ENCODE assay signal across 15 cellular contexts in genomic region chr9:35074141-35074540, GRCh38. TPM values are rescaled to one million over a fixed set of nuclear protein-coding genes. Genes with fewer than 3 reads are reported as not detected.
DNase-seq lines count a peak whose midpoint lies in the region; ATAC-seq and TF ChIP-seq lines count a peak whose summit lies in the region.
"Had no signal": no experiment of that assay in that cellular context is flagged by ENCODE, and none has a peak within 500 bp of the region (broad histone marks: within the 10 kb centered on the region; RNA-seq: fewer than 3 reads in every experiment).

No MANE protein-coding gene starts in this region.

- H3K14ac ChIP-seq in mesenchymal stem cell (ENCODE audit: low read length in 2 of 2) = no peak overlapping the region

- H3K9me3 ChIP-seq in mesenchymal stem cell (ENCODE audit: control insufficient read depth, low read length) = no peaks in the 10 kb centered on the region

- TF ChIP-seq CTCF in 22Rv1 (IDR thresholded peaks at IDR 0.05) (no peak), WTC11 (IDR thresholded peaks at IDR 0.05) (no peak)

- H3K36me3 ChIP-seq in mesenchymal stem cell (ENCODE audit: control insufficient read depth in 1 of 2, insufficient read depth in 2 of 2, low read depth in 1 of 2, low read length in 2 of 2) = peaks cover 36 to 41% of the 10 kb centered on the region in 2 experiments

- peak overlapping the region; percentile 13 for H4K8ac ChIP-seq in mesenchymal stem cell (ENCODE audit: low read length)

- 98% methylated on average over 6 of the region's 6 CpGs for WGBS in mesenchymal stem cell

- ATAC-seq in WTC11 = no peak
- no peak for ATAC-seq in sciatic nerve

- peak overlapping the region in 1 of 2 experiments; percentile 18 for H2BK12ac ChIP-seq in mesenchymal stem cell (ENCODE audit: low read length in 2 of 2)

- no peak overlapping the region for H2BK5ac ChIP-seq in mesenchymal stem cell (ENCODE audit: low read depth, low read length, poor library complexity, severe bottlenecking)

- peaks cover 36% of the 10 kb centered on the region for H3K4me1 Mint-ChIP-seq in WTC11

- H3K36me3 Mint-ChIP-seq in WTC11 = peaks cover 59% of the 10 kb centered on the region

- no peak overlapping the region for H3K4me3 ChIP-seq in mesenchymal stem cell (ENCODE audit: insufficient read depth in 1 of 2, low read depth in 1 of 2, low read length in 2 of 2)
- H3K4me3 ChIP-seq: PC-9 had no signal

- no peaks in the 10 kb centered on the region for H3K27me3 ChIP-seq in mesenchymal stem cell (ENCODE audit: control insufficient read depth in 1 of 2, insufficient read depth in 1 of 2, low read length in 2 of 2)

- H3K4me1 ChIP-seq in mesenchymal stem cell (ENCODE audit: control insufficient read depth, insufficient read depth, low read depth, low read length) = peaks cover 16% of the 10 kb centered on the region

- H2AK5ac ChIP-seq in mesenchymal stem cell (ENCODE audit: low read length, severe bottlenecking) = peak overlapping the region; percentile 73

- no peak overlapping the region for H2AFZ ChIP-seq in mesenchymal stem cell (ENCODE audit: low read depth, low read length)
- H2AFZ ChIP-seq: PC-9 had no signal

- H3K27me3 Mint-ChIP-seq in WTC11 (ENCODE audit: low read depth) = no peaks in the 10 kb centered on the region

- H2BK120ac ChIP-seq in mesenchymal stem cell (ENCODE audit: low read depth, low read length) = no peak overlapping the region

- H3K9me3 Mint-ChIP-seq in WTC11 = no peaks in the 10 kb centered on the region

- CTCF ChIA-PET in WTC11 (lab: Charles Lee) = no interaction called here

- peaks cover 43% of the 10 kb centered on the region for H3K79me1 ChIP-seq in mesenchymal stem cell (replicated peaks; ENCODE audit: low read length, poor library complexity, severe bottlenecking)

- no peak overlapping the region for H3K18ac ChIP-seq in mesenchymal stem cell (ENCODE audit: low read depth in 1 of 2, low read length in 2 of 2)

- H3K4me3 Mint-ChIP-seq in WTC11 = no peak overlapping the region

- H4K91ac ChIP-seq in mesenchymal stem cell (ENCODE audit: low read length) = peak overlapping the region; percentile 55

- POLR2A ChIA-PET in WTC11 (lab: Charles Lee) = no interaction called here

- H3K23ac ChIP-seq in mesenchymal stem cell (ENCODE audit: low read length in 2 of 2) = no peak overlapping the region

- no peak overlapping the region for H3K4me2 ChIP-seq in mesenchymal stem cell (ENCODE audit: low read length, poor library complexity, severe bottlenecking)
- H3K4me2 ChIP-seq: PC-9 had no signal

- H3K27ac ChIP-seq in 22Rv1 (0 out of 2 replicates have a peak overlapping the region, but pooled peaks have one; percentile 99), mesenchymal stem cell (ENCODE audit: low read length, poor library complexity, severe bottlenecking) (no peak overlapping the region)

- intact Hi-C loops in posterior vena cava (cut with DNase I) = no loop called here
- intact Hi-C loops in sciatic nerve (cut with DNase I) = loop anchor here (10.0 kb wide), 1 partner anchor 79 kb away; no protein-coding TSS in a partner anchor

- H3K27ac Mint-ChIP-seq in WTC11 = peak overlapping the region; percentile 97; the same call in 1 of the 2 replicates

- H3K4ac ChIP-seq in mesenchymal stem cell (ENCODE audit: low read depth in 1 of 2, low read length in 2 of 2) = no peak overlapping the region

- no peak overlapping the region for H2BK15ac ChIP-seq in mesenchymal stem cell (ENCODE audit: low read depth, poor library complexity, severe bottlenecking)

- no peak overlapping the region for H3K9ac ChIP-seq in mesenchymal stem cell (ENCODE audit: low read length)

- DNase-seq in WTC11 (ENCODE audit: low spot score) (no peak), mesenchymal stem cell (no peak), posterior vena cava (ENCODE audit: low spot score) (peak; percentile 37), SKM-1 (lab: John Stamatoyannopoulos, UW; ENCODE audit: unreplicated experiment) (no peak), SHP77 treated with DMSO at 0.1 percent for 48 hours (lab: John Stamatoyannopoulos, UW) (no peak), sciatic nerve (ENCODE audit: low spot score) (no peak)
- DNase-seq: COR-L47, DMS153, NCI-H1048, NCI-H1436 treated with DMSO at 0.1 percent for 48 hours, NCI-H2029 treated with DMSO at 0.1 percent for 48 hours, NCI-H2171 treated with DMSO at 0.1 percent for 48 hours, NCI-H510A, PC-9 had no signal

TF ChIP-seq in WTC11, 78 proteins besides CTCF, POLR2A, EP300 and RAD21 (continues in another document):
- no peak for TF ChIP-seq ZNF416 (CRISPR knock-in tag; IDR thresholded peaks at IDR 0.05)
- no peak for TF ChIP-seq FOXJ3 (CRISPR knock-in tag; IDR thresholded peaks at IDR 0.05; ENCODE audit: borderline replicate concordance)
- no peak for TF ChIP-seq ZNF232 (CRISPR knock-in tag; IDR thresholded peaks at IDR 0.05)
- no peak for TF ChIP-seq TEAD1 (CRISPR knock-in tag; IDR thresholded peaks at IDR 0.05)
- no peak for TF ChIP-seq MYBL2 (CRISPR knock-in tag; IDR thresholded peaks at IDR 0.05)
- TF ChIP-seq SP1 (CRISPR knock-in tag; conservative IDR thresholded peaks at IDR 0.05) = no peak
- TF ChIP-seq PRDM15 (CRISPR knock-in tag; IDR thresholded peaks at IDR 0.05) = no peak

RNA-seq across cellular contexts. Expression of gene VCP, which starts 1.7 kb away (rescaled TPM):
- total RNA-seq in WTC11 (2021) (305 to 386 TPM (median 329 TPM) in 3 replicates), posterior vena cava (100 to 1,000 TPM; 138 to 179 TPM), sciatic nerve (166 TPM)
- polyA plus RNA-seq in mesenchymal stem cell (2013, experiment 1 of 2) = 135 TPM
- 128 TPM for polyA plus RNA-seq in mesenchymal stem cell (2013, experiment 2 of 2)

RNA-seq across cellular contexts. Expression of gene FANCG, which starts 5.6 kb away (rescaled TPM):
- total RNA-seq in WTC11 (2021) = 80.9 to 108 TPM (median 89.1 TPM) in 3 replicates
- 5.8 TPM for polyA plus RNA-seq in mesenchymal stem cell (2013, experiment 1 of 2)
- 6.7 TPM for polyA plus RNA-seq in mesenchymal stem cell (2013, experiment 2 of 2)
- total RNA-seq in posterior vena cava = 1 to 10 TPM; 8.0 to 8.9 TPM
- 17.5 TPM for total RNA-seq in sciatic nerve

RNA-seq across cellular contexts. Expression of gene PIGO, which starts 22.2 kb away (rescaled TPM):
- total RNA-seq in WTC11 (2021) (23.8 to 33.3 TPM (median 31.3 TPM) in 3 replicates), posterior vena cava (10 to 100 TPM; 11.8 to 15.3 TPM), sciatic nerve (25.0 TPM)
- 14.0 TPM for polyA plus RNA-seq in mesenchymal stem cell (2013, experiment 1 of 2)
- polyA plus RNA-seq in mesenchymal stem cell (2013, experiment 2 of 2) = 14.1 TPM

RNA-seq across cellular contexts. Expression of gene STOML2, which starts 28.8 kb away (rescaled TPM):
- total RNA-seq in WTC11 (2021) (208 to 214 TPM (median 210 TPM) in 3 replicates), posterior vena cava (10 to 100 TPM; 67.9 to 71.6 TPM), sciatic nerve (48.5 TPM)
- polyA plus RNA-seq in mesenchymal stem cell (2013, experiment 1 of 2) = 95.3 TPM
- polyA plus RNA-seq in mesenchymal stem cell (2013, experiment 2 of 2) = 89.1 TPM

RNA-seq across cellular contexts. Expression of gene ATOSB, which starts 41.5 kb away (rescaled TPM):
- total RNA-seq in WTC11 (2021) (4.7 to 8.7 TPM (median 5.4 TPM) in 3 replicates), posterior vena cava (10 to 100 TPM; 21.6 to 26.5 TPM), sciatic nerve (15.9 TPM)
- 43.5 TPM for polyA plus RNA-seq in mesenchymal stem cell (2013, experiment 1 of 2)
- polyA plus RNA-seq in mesenchymal stem cell (2013, experiment 2 of 2) = 43.3 TPM
